ENCODE assay signal across 8 cellular contexts in the genomic region with DNA sequence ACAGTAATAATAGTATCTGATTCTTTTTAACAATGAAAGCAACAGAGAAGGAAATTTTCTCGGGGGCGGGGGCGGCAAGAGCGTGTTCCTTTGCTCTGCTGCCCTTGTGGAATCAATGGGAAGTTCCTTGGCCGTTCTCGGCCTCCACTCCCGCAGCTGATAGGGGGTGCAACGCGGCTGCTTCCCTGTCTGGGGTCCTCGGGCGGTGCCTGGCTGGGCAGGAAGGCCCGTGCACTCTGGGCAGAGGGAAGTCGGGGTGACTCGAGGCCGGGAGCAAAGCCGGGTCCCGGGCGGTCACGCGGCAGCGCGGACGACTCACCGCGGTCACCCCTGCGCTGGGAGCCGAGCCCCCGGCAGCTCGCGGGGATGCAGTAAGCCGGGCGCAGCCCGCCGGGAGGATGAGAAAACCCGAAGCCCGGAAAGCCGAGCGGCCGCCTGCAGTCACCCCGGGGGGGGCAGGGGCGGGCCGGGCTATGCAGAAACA. TPM values are rescaled to one million over a fixed set of nuclear protein-coding genes. Genes with fewer than 3 reads are reported as not detected.
DNase-seq lines count a peak whose midpoint lies in the region; ATAC-seq, FAIRE-seq and TF ChIP-seq lines count a peak whose summit lies in the region.

No MANE protein-coding gene starts in this region.

- H3K27ac ChIP-seq in K562 (ENCODE audit: extremely low read depth, low read depth, low read length): no peak overlapping the region

- FAIRE-seq in K562 (lab: Jason Lieb, UNC): no peak

- peak; percentile 48 for DNase-seq in BE2C
- peak in 1 of 2 experiments; percentile 50 for DNase-seq in HAP-1 (ENCODE audit: low spot score in 2 of 2)
- no peak for DNase-seq in K562 (ENCODE audit: extremely low read depth in 1 of 4, low spot score in 3 of 4)
- DNase-seq in mesothelial cell of epicardium (ENCODE audit: low spot score in 2 of 2, unreplicated experiment in 2 of 2): no peak
- DNase-seq in retina: no peak
- no peak for DNase-seq in NCI-H1048 (lab: John Stamatoyannopoulos, UW)
- no peak for DNase-seq in NCI-H510A treated with DMSO at 0.1 percent for 48 hours (lab: John Stamatoyannopoulos, UW)

- no peaks in the 10 kb centered on the region; the same call in 2 of the 3 replicates for H3K79me2 ChIP-seq in K562 (ENCODE audit: control insufficient read depth, insufficient read depth, low read length)

- no peaks in the 10 kb centered on the region for H3K9me3 ChIP-seq in BE2C
- no peaks in the 10 kb centered on the region for H3K9me3 ChIP-seq in HAP-1
- no peaks in the 10 kb centered on the region for H3K9me3 ChIP-seq in K562 (replicated peaks; ENCODE audit: control insufficient read depth, insufficient read depth, low read depth, low read length)

- peak overlapping the region in 1 of 2 experiments; percentile 79; a peak in 2 of 4 replicates for H3K9ac ChIP-seq in K562 (ENCODE audit: insufficient read depth in 1 of 2, low read depth in 2 of 2, low read length in 2 of 2)

- ATAC-seq in K562 (peak; percentile 0), HG02759 (IDR thresholded peaks at IDR 0.05; ENCODE audit: unreplicated experiment) (no peak)

- peaks cover 16% of the 10 kb centered on the region for H3K4me1 Mint-ChIP-seq in mesothelial cell of epicardium

- H3K36me3 Mint-ChIP-seq in mesothelial cell of epicardium: no peaks in the 10 kb centered on the region

- POLR2A ChIA-PET in K562 (lab: Yijun Ruan, JAX): interaction anchor here (0.6 kb wide), 1 partner anchor 948 kb away, joined by 4 read pairs; no protein-coding TSS in a partner anchor

- intact Hi-C loops in K562 (cut with micrococcal nuclease): loop anchor here (5.0 to 10.0 kb wide), 2 partner anchors 49 to 152 kb away; partner anchors contain the start of gene PRDM7

- CTCF ChIA-PET in K562 (lab: Yijun Ruan, JAX; ENCODE audit: low intra/inter-chr PET ratio): no interaction called here

- TF ChIP-seq CTCF in BE2C (IDR thresholded peaks at IDR 0.05; ENCODE audit: low read depth, low read length) (no peak), K562 (IDR thresholded peaks at IDR 0.05 in 2 of 3, conservative IDR thresholded peaks at IDR 0.05 in 1 of 3; ENCODE audit: insufficient read depth in 2 of 3, low read depth in 1 of 3, low read length in 3 of 3) (no peak), mesothelial cell of epicardium (IDR thresholded peaks at IDR 0.05; ENCODE audit: unreplicated experiment) (no peak)

- BruUV-seq in K562 (replicated peaks; lab: Mats Ljungman, UMichigan): no TSS peak

- 0 out of 2 replicates have a peak overlapping the region, but pooled peaks have one; percentile 34 for H2AFZ ChIP-seq in K562 (ENCODE audit: low read depth, low read length)

- H3K27me3 Mint-ChIP-seq in mesothelial cell of epicardium (ENCODE audit: low read depth): peaks cover 35% of the 10 kb centered on the region

- no peak overlapping the region for H3K27ac Mint-ChIP-seq in mesothelial cell of epicardium

- 0 out of 2 replicates have a peak, but pooled peaks cover 12% of the 10 kb centered on the region for H4K20me1 ChIP-seq in K562 (replicated peaks; ENCODE audit: control insufficient read depth, insufficient read depth, low read length)

- peak overlapping the region; percentile 60 for H3K4me2 ChIP-seq in K562 (ENCODE audit: insufficient read depth, low read length)

- H3K4me3 ChIP-seq in BE2C (ENCODE audit: low read depth, low read length) (peak overlapping the region; percentile 90), HAP-1 (peak overlapping the region; percentile 48), K562 (peak overlapping the region; percentile 52)

- 4% methylated on average over 35 of the region's 42 CpGs for WGBS in K562 (ENCODE audit: insufficient coverage, low coverage, missing lambda C conversion rate)

- TF ChIP-seq EP300 in K562 (IDR thresholded peaks at IDR 0.05; ENCODE audit: low read length): no peak

- H3K27me3 ChIP-seq in BE2C (no peaks in the 10 kb centered on the region), HAP-1 (ENCODE audit: low read depth) (no peaks in the 10 kb centered on the region), K562 (ENCODE audit: control insufficient read depth in 2 of 2, insufficient read depth in 2 of 2, low read length in 2 of 2) (no peaks in the 10 kb centered on the region)

- in situ Hi-C loops in HAP-1 (cut with MboI; ENCODE audit: low sequenced_read_pairs) (no loop called here), K562 (cut with MboI) (no loop called here)

- H3K4me1 ChIP-seq in BE2C: peaks cover 8% of the 10 kb centered on the region
- peaks cover 25% of the 10 kb centered on the region for H3K4me1 ChIP-seq in HAP-1
- H3K4me1 ChIP-seq in K562 (replicated peaks in 1 of 2; ENCODE audit: control insufficient read depth in 2 of 2, insufficient read depth in 2 of 2, low read length in 2 of 2): peaks cover 19 to 61% of the 10 kb centered on the region in 2 experiments

- TF ChIP-seq RAD21 in K562 (CRISPR knock-in tag; conservative IDR thresholded peaks at IDR 0.05 in 1 of 2, IDR thresholded peaks at IDR 0.05 in 1 of 2): no peak

- no peaks in the 10 kb centered on the region for H3K9me1 ChIP-seq in K562 (ENCODE audit: control insufficient read depth, insufficient read depth, low read length)

- H3K9me3 Mint-ChIP-seq in mesothelial cell of epicardium: no peaks in the 10 kb centered on the region

- H3K36me3 ChIP-seq in BE2C (peaks cover 40% of the 10 kb centered on the region), HAP-1 (replicated peaks) (no peaks in the 10 kb centered on the region), K562 (ENCODE audit: control insufficient read depth, insufficient read depth, low read length) (no peaks in the 10 kb centered on the region)

- TF ChIP-seq POLR2A in K562 (conservative IDR thresholded peaks at IDR 0.05): no peak

- H3K4me3 Mint-ChIP-seq in mesothelial cell of epicardium: peak overlapping the region; percentile 45

RNA-seq across cellular contexts. Expression of gene TUBB3, which starts 2.5 kb away (rescaled TPM):
- polyA plus RNA-seq in BE2C (2012; ENCODE audit: insufficient read depth, insufficient read length, low read depth): 710 TPM
- total RNA-seq in K562 (2011; cell fraction: chromatin; rRNA removed; ENCODE audit: low replicate concordance): 5.7 and 13.6 TPM in 2 replicates
- 8.2 and 8.3 TPM in 2 replicates for total RNA-seq in K562 (2011; cell fraction: nucleolus; rRNA removed)
- 5.5 and 7.5 TPM in 2 replicates for total RNA-seq in K562 (2011; cell fraction: nucleoplasm; rRNA removed)
- total RNA-seq in K562 (2014; rRNA removed): 12.5 and 15.5 TPM in 2 replicates
- 2.1 and 3.2 TPM in 2 replicates for total RNA-seq in K562 (2014; rRNA removed; fragmentation: Illumina TruSeq; extraction: Trizol)
- 6.4 and 8.1 TPM in 2 replicates for total RNA-seq in K562 (2015; rRNA removed; fragmentation: Illumina TruSeq; extraction: Trizol)
- total RNA-seq in K562 (2021): 12.0 and 13.5 TPM in 2 replicates
- 3.2 and 10.4 TPM in 2 replicates for polyA plus RNA-seq in K562 (2011; rRNA removed)
- 8.5 and 8.8 TPM in 2 replicates for polyA plus RNA-seq in K562 (2011; cell fraction: cytosol; rRNA removed)
- 10.4 and 12.3 TPM in 2 replicates for polyA plus RNA-seq in K562 (2011; cell fraction: nucleus; rRNA removed)
- 7.7 and 19.6 TPM in 2 replicates for polyA plus RNA-seq in K562 (2012)
- 5.0 and 10.0 TPM in 2 replicates for polyA plus RNA-seq in K562 (2014; fragmentation: Illumina TruSeq; extraction: Trizol)
- polyA plus RNA-seq in K562 (2014; fragmentation: Nextera tagmentation; extraction: Ambion mirVana): under 1 TPM; 0.18 to 0.53 TPM
- polyA plus RNA-seq in K562 (2014; rRNA removed): 6.8 and 8.3 TPM in 2 replicates
- 3.5 and 4.5 TPM in 2 replicates for polyA minus RNA-seq in K562 (2011; rRNA and poly(A)+ RNA removed)
- 7.4 and 12.0 TPM in 2 replicates for polyA minus RNA-seq in K562 (2011; cell fraction: cytosol; rRNA and poly(A)+ RNA removed)
- polyA minus RNA-seq in K562 (2011; cell fraction: nucleus; rRNA and poly(A)+ RNA removed): 2.4 and 2.6 TPM in 2 replicates
- 24.5 to 26.4 TPM (median 24.7 TPM) in 3 replicates for total RNA-seq in mesothelial cell of epicardium

RNA-seq across cellular contexts. Expression of gene MC1R, which starts 7.0 kb away (rescaled TPM):
- polyA plus RNA-seq in BE2C (2012; ENCODE audit: insufficient read depth, insufficient read length, low read depth): 35.3 TPM
- 70.1 and 162 TPM in 2 replicates for total RNA-seq in K562 (2011; cell fraction: chromatin; rRNA removed; ENCODE audit: low replicate concordance)
- total RNA-seq in K562 (2011; cell fraction: nucleolus; rRNA removed): 54.5 and 55.7 TPM in 2 replicates
- 90.5 and 111 TPM in 2 replicates for total RNA-seq in K562 (2011; cell fraction: nucleoplasm; rRNA removed)
- total RNA-seq in K562 (2014; rRNA removed): 3.1 and 3.3 TPM in 2 replicates
- total RNA-seq in K562 (2014; rRNA removed; fragmentation: Illumina TruSeq; extraction: Trizol): 0.67 and 0.87 TPM in 2 replicates
- total RNA-seq in K562 (2015; rRNA removed; fragmentation: Illumina TruSeq; extraction: Trizol): 2.0 and 2.1 TPM in 2 replicates
- total RNA-seq in K562 (2021): 3.4 and 3.5 TPM in 2 replicates
- 3.5 and 4.2 TPM in 2 replicates for polyA plus RNA-seq in K562 (2011; rRNA removed)
- polyA plus RNA-seq in K562 (2011; cell fraction: cytosol; rRNA removed): 5.6 and 6.1 TPM in 2 replicates
- 27.9 and 42.6 TPM in 2 replicates for polyA plus RNA-seq in K562 (2011; cell fraction: nucleus; rRNA removed)
- 3.6 and 4.6 TPM in 2 replicates for polyA plus RNA-seq in K562 (2012)
- polyA plus RNA-seq in K562 (2014; fragmentation: Illumina TruSeq; extraction: Trizol): 1.5 and 2.7 TPM in 2 replicates
- polyA plus RNA-seq in K562 (2014; fragmentation: Nextera tagmentation; extraction: Ambion mirVana): under 1 TPM in 1 of 2 experiments, not detected in 1; 0.14 TPM
- 4.7 and 5.3 TPM in 2 replicates for polyA plus RNA-seq in K562 (2014; rRNA removed)
- polyA minus RNA-seq in K562 (2011; rRNA and poly(A)+ RNA removed): 6.4 and 10.6 TPM in 2 replicates
- polyA minus RNA-seq in K562 (2011; cell fraction: cytosol; rRNA and poly(A)+ RNA removed): 1.6 and 2.7 TPM in 2 replicates
- polyA minus RNA-seq in K562 (2011; cell fraction: nucleus; rRNA and poly(A)+ RNA removed): 6.1 and 6.7 TPM in 2 replicates
- total RNA-seq in mesothelial cell of epicardium: 6.7 to 7.5 TPM (median 7.5 TPM) in 3 replicates

RNA-seq across cellular contexts. Expression of gene DEF8, which starts 22.9 kb away (rescaled TPM):
- 249 TPM for polyA plus RNA-seq in BE2C (2012; ENCODE audit: insufficient read depth, insufficient read length, low read depth)
- total RNA-seq in K562 (2011; cell fraction: chromatin; rRNA removed; ENCODE audit: low replicate concordance): 71.6 and 183 TPM in 2 replicates
- 99.4 and 127 TPM in 2 replicates for total RNA-seq in K562 (2011; cell fraction: nucleolus; rRNA removed)
- 79.5 and 80.2 TPM in 2 replicates for total RNA-seq in K562 (2011; cell fraction: nucleoplasm; rRNA removed)
- total RNA-seq in K562 (2014; rRNA removed) (147 and 173 TPM in 2 replicates), K562 (2014; rRNA removed; fragmentation: Illumina TruSeq; extraction: Trizol) (29.4 and 33.0 TPM in 2 replicates), K562 (2015; rRNA removed; fragmentation: Illumina TruSeq; extraction: Trizol) (58.6 and 63.2 TPM in 2 replicates), K562 (2021) (71.5 and 80.6 TPM in 2 replicates), mesothelial cell of epicardium (70.9 to 74.2 TPM (median 74.1 TPM) in 3 replicates)
- polyA plus RNA-seq in K562 (2011; rRNA removed) (74.0 and 87.6 TPM in 2 replicates), K562 (2014; fragmentation: Illumina TruSeq; extraction: Trizol) (42.3 and 88.3 TPM in 2 replicates), K562 (2014; fragmentation: Nextera tagmentation; extraction: Ambion mirVana) (10 to 100 TPM; 39.3 to 60.1 TPM), K562 (2014; rRNA removed) (136 and 173 TPM in 2 replicates)
- polyA plus RNA-seq in K562 (2011; cell fraction: cytosol; rRNA removed): 119 and 177 TPM in 2 replicates
- 132 and 207 TPM in 2 replicates for polyA plus RNA-seq in K562 (2011; cell fraction: nucleus; rRNA removed)
- 63.5 and 81.5 TPM in 2 replicates for polyA plus RNA-seq in K562 (2012)
- polyA minus RNA-seq in K562 (2011; rRNA and poly(A)+ RNA removed): 27.9 and 38.8 TPM in 2 replicates
- polyA minus RNA-seq in K562 (2011; cell fraction: cytosol; rRNA and poly(A)+ RNA removed): 32.6 and 34.2 TPM in 2 replicates
- polyA minus RNA-seq in K562 (2011; cell fraction: nucleus; rRNA and poly(A)+ RNA removed): 29.4 and 31.1 TPM in 2 replicates

RNA-seq across cellular contexts. Expression of gene TCF25, which starts 52.2 kb away (rescaled TPM):
- 410 TPM for polyA plus RNA-seq in BE2C (2012; ENCODE audit: insufficient read depth, insufficient read length, low read depth)
- total RNA-seq in K562 (2011; cell fraction: chromatin; rRNA removed; ENCODE audit: low replicate concordance): 678 and 1,286 TPM in 2 replicates
- 495 and 571 TPM in 2 replicates for total RNA-seq in K562 (2011; cell fraction: nucleolus; rRNA removed)
- total RNA-seq in K562 (2011; cell fraction: nucleoplasm; rRNA removed): 387 and 470 TPM in 2 replicates
- total RNA-seq in K562 (2014; rRNA removed) (102 and 110 TPM in 2 replicates), K562 (2014; rRNA removed; fragmentation: Illumina TruSeq; extraction: Trizol) (37.2 and 38.0 TPM in 2 replicates), K562 (2015; rRNA removed; fragmentation: Illumina TruSeq; extraction: Trizol) (63.2 and 65.1 TPM in 2 replicates), K562 (2021) (123 and 140 TPM in 2 replicates), mesothelial cell of epicardium (304 to 323 TPM (median 313 TPM) in 3 replicates)
- polyA plus RNA-seq in K562 (2011; rRNA removed) (83.8 and 123 TPM in 2 replicates), K562 (2014; fragmentation: Illumina TruSeq; extraction: Trizol) (87.5 and 96.8 TPM in 2 replicates), K562 (2014; fragmentation: Nextera tagmentation; extraction: Ambion mirVana) (1 to 10 TPM; 9.0 TPM), K562 (2014; rRNA removed) (122 and 154 TPM in 2 replicates)
- 86.7 and 116 TPM in 2 replicates for polyA plus RNA-seq in K562 (2011; cell fraction: cytosol; rRNA removed)
- 392 and 540 TPM in 2 replicates for polyA plus RNA-seq in K562 (2011; cell fraction: nucleus; rRNA removed)
- 147 and 150 TPM in 2 replicates for polyA plus RNA-seq in K562 (2012)
- 51.2 and 58.2 TPM in 2 replicates for polyA minus RNA-seq in K562 (2011; rRNA and poly(A)+ RNA removed)
- polyA minus RNA-seq in K562 (2011; cell fraction: cytosol; rRNA and poly(A)+ RNA removed): 47.2 and 50.0 TPM in 2 replicates
- polyA minus RNA-seq in K562 (2011; cell fraction: nucleus; rRNA and poly(A)+ RNA removed): 72.7 and 97.1 TPM in 2 replicates
